27 cellular contexts compared by ENCODE assay signal in the genomic region with DNA sequence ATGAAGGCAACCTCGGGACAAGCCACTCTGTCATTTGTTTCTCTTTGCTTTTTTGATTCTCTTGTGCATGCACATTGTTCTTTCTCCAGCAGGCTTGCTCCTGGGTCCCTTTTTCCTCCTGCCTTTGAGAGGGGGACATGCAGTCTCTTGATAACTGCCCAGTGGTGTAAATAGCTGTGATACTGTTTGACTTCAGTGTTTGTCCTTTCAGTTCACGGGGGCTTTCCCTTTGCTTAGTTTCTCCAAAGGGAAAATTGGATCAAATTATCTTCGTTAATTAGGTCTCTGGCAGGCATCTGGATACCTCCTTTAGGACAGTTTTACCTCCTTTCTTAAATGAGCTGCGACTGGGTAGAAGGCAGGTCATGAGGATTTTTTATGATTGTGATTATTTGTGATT. TPM values are rescaled to one million over a fixed set of nuclear protein-coding genes. Genes with fewer than 3 reads are reported as not detected.
A peak's percentile ranks its signal among the peaks of the same experiment; 100 is the strongest.
DNase-seq lines count a peak whose midpoint lies in the region; ATAC-seq and TF ChIP-seq lines count a peak whose summit lies in the region.
"Had no signal": no experiment of that assay in that cellular context is flagged by ENCODE, and none has a peak within 500 bp of the region (broad histone marks: within the 10 kb centered on the region; RNA-seq: fewer than 3 reads in every experiment).

No MANE protein-coding gene starts in this region.

- H3F3A ChIP-seq in SK-N-SH (replicated peaks; ENCODE audit: insufficient read depth), result peaks cover 11% of the 10 kb centered on the region

- H3K9me3 ChIP-seq in SK-N-SH, result no peaks in the 10 kb centered on the region
- H3K9me3 ChIP-seq in HEK293 (ENCODE audit: control insufficient read depth, insufficient read depth, low read depth, low read length), result no peaks in the 10 kb centered on the region
- H3K9me3 ChIP-seq: BE2C, HAP-1, Peyer's patch had no signal

- no peak overlapping the region for H2AFZ ChIP-seq in SK-N-SH (ENCODE audit: low read depth)

- DNase-seq in SK-N-SH (peak; percentile 8), mesothelial cell of epicardium (ENCODE audit: low spot score in 2 of 2, unreplicated experiment in 2 of 2) (no peak), immature natural killer cell (no peak), nephron progenitor cell (no peak), NCI-H1092 (lab: John Stamatoyannopoulos, UW) (no peak)
- DNase-seq: 8988T; ACHN; BE2C; CD8-positive, alpha-beta memory T cell; DMS 273 treated with DMSO at 0.1 percent for 48 hours; DMS79; EL; GOT3; IMR-90; NCI-H1105; NCI-H1436 treated with DMSO at 0.1 percent for 48 hours; NCI-H187 treated with DMSO at 0.1 percent for 48 hours; NCI-H446 treated with DMSO at 0.1 percent for 48 hours; NCI-H526; OCI-M1; Peyer's patch had no signal

- H3K27ac Mint-ChIP-seq in mesothelial cell of epicardium (peak overlapping the region; percentile 15), immature natural killer cell (no peak overlapping the region), nephron progenitor cell (no peak overlapping the region)

- H3K9me2 ChIP-seq in SK-N-SH, result no peaks in the 10 kb centered on the region

- peaks cover 19% of the 10 kb centered on the region for H3K79me2 ChIP-seq in SK-N-SH (ENCODE audit: insufficient read depth)

- H3K4me2 ChIP-seq in SK-N-SH, result 0 out of 2 replicates have a peak overlapping the region, but pooled peaks have one; percentile 10
- H3K4me2 ChIP-seq: KMS-11 had no signal

- H3K4me3 ChIP-seq in SK-N-SH (ENCODE audit: low read depth in 2 of 2, low read length in 1 of 2), result no peak overlapping the region
- H3K4me3 ChIP-seq in HEK293 (ENCODE audit: low read depth, low read length), result no peak overlapping the region
- H3K4me3 ChIP-seq: HAP-1, Peyer's patch had no signal

- H3K27ac ChIP-seq in SK-N-SH (ENCODE audit: low read depth in 2 of 2, low read length in 1 of 2) (peak overlapping the region in 1 of 2 experiments; percentile 43; a peak in 2 of 4 replicates), HEK293 (ENCODE audit: extremely low read depth, low read depth, low read length) (no peak overlapping the region), VCaP (peak overlapping the region; percentile 68)
- H3K27ac ChIP-seq: KMS-11, Peyer's patch had no signal

- H3K4me1 ChIP-seq in SK-N-SH (ENCODE audit: control insufficient read depth in 1 of 2, insufficient read depth in 2 of 2, low read depth in 1 of 2, low read length in 1 of 2) (peaks cover 7 to 9% of the 10 kb centered on the region in 2 experiments; a peak in 2 of 4 replicates), HEK293 (ENCODE audit: control insufficient read depth, insufficient read depth, low read length) (0 out of 2 replicates have a peak, but pooled peaks cover 4% of the 10 kb centered on the region)
- H3K4me1 ChIP-seq: Peyer's patch had no signal

- CTCF ChIA-PET in SK-N-SH (lab: Yijun Ruan, JAX) (interaction anchor here (1.1 kb wide), 1 partner anchor 37 kb away, joined by 4 read pairs; no protein-coding TSS in a partner anchor), HEK293 (lab: Yijun Ruan, JAX) (interaction anchor here (1.0 kb wide), 1 partner anchor 11 kb away, joined by 3 read pairs; no protein-coding TSS in a partner anchor)

- 68% methylated on average over 4 of the region's 4 CpGs for WGBS in SK-N-SH (ENCODE audit: low lambda C conversion rate)

- H3K4me3 Mint-ChIP-seq in mesothelial cell of epicardium, result no peak overlapping the region
- no peak overlapping the region for H3K4me3 Mint-ChIP-seq in immature natural killer cell
- H3K4me3 Mint-ChIP-seq in nephron progenitor cell, result no peak overlapping the region
- H3K4me3 Mint-ChIP-seq: CD14-positive monocyte; CD8-positive, alpha-beta memory T cell had no signal

- H3K9ac ChIP-seq in SK-N-SH, result no peak overlapping the region
- H3K9ac ChIP-seq: KMS-11 had no signal

- ATAC-seq in SK-N-SH treated with all-trans-retinoic acid at 6 μM for 48 hours, result no peak

- POLR2A ChIA-PET in SK-N-SH (lab: Yijun Ruan, JAX), result no interaction called here
- POLR2A ChIA-PET in HEK293 (lab: Yijun Ruan, JAX), result no interaction called here

- H3K9me3 Mint-ChIP-seq in mesothelial cell of epicardium (no peaks in the 10 kb centered on the region), immature natural killer cell (no peaks in the 10 kb centered on the region), nephron progenitor cell (peaks cover 4% of the 10 kb centered on the region)
- H3K9me3 Mint-ChIP-seq: CD8-positive, alpha-beta memory T cell had no signal

- peaks cover 8% of the 10 kb centered on the region for H3K4me1 Mint-ChIP-seq in mesothelial cell of epicardium
- peaks cover 6 to 11% of the 10 kb centered on the region in 2 donors for H3K4me1 Mint-ChIP-seq in immature natural killer cell
- no peaks in the 10 kb centered on the region for H3K4me1 Mint-ChIP-seq in nephron progenitor cell
- H3K4me1 Mint-ChIP-seq: CD14-positive monocyte had no signal

- no peaks in the 10 kb centered on the region for H3K27me3 ChIP-seq in SK-N-SH (ENCODE audit: insufficient read depth)
- H3K27me3 ChIP-seq: BE2C, Peyer's patch had no signal

- H3K27me3 Mint-ChIP-seq in mesothelial cell of epicardium (ENCODE audit: low read depth) (no peaks in the 10 kb centered on the region), immature natural killer cell (ENCODE audit: low read depth in 3 of 3) (peaks cover 0 to 2% (median 0%) of the 10 kb centered on the region in 3 donors), nephron progenitor cell (ENCODE audit: low read depth, poor library complexity) (no peaks in the 10 kb centered on the region)
- H3K27me3 Mint-ChIP-seq: CD8-positive, alpha-beta memory T cell had no signal

- no peak for TF ChIP-seq RAD21 in SK-N-SH (IDR thresholded peaks at IDR 0.05; ENCODE audit: low read length)

- peaks cover 11% of the 10 kb centered on the region; the same call in 1 of the 2 replicates for H4K20me1 ChIP-seq in SK-N-SH (ENCODE audit: insufficient read depth)

- TF ChIP-seq EP300 in SK-N-SH (IDR thresholded peaks at IDR 0.05; ENCODE audit: borderline replicate concordance in 1 of 2, low read depth in 1 of 2, low read length in 1 of 2), result no peak

- H3K36me3 ChIP-seq in SK-N-SH (replicated peaks in 1 of 2; ENCODE audit: control insufficient read depth in 1 of 2, insufficient read depth in 2 of 2, low read length in 1 of 2), result peaks cover 47 to 57% of the 10 kb centered on the region in 2 experiments
- H3K36me3 ChIP-seq in HEK293 (ENCODE audit: control insufficient read depth in 2 of 2, insufficient read depth in 1 of 2, low read length in 2 of 2), result peaks cover 0 to 71% of the 10 kb centered on the region in 2 experiments; a peak in 2 of 3 replicates

- H3K36me3 Mint-ChIP-seq in mesothelial cell of epicardium (peaks cover 40% of the 10 kb centered on the region), immature natural killer cell (peaks cover 19 to 44% (median 21%) of the 10 kb centered on the region in 3 donors), nephron progenitor cell (ENCODE audit: low read depth) (peaks cover 55% of the 10 kb centered on the region)

- no peak for TF ChIP-seq CTCF in SK-N-SH (IDR thresholded peaks at IDR 0.05)
- TF ChIP-seq CTCF in HEK293 (tag by site-specific recombination; IDR thresholded peaks at IDR 0.05), result no peak
- no peak for TF ChIP-seq CTCF in VCaP (conservative IDR thresholded peaks at IDR 0.05)
- no peak for TF ChIP-seq CTCF in mesothelial cell of epicardium (IDR thresholded peaks at IDR 0.05; ENCODE audit: unreplicated experiment)
- no peak for TF ChIP-seq CTCF in nephron progenitor cell (IDR thresholded peaks at IDR 0.05)

TF ChIP-seq in SK-N-SH, 30 proteins besides CTCF, POLR2A, EP300 and RAD21:
- TF ChIP-seq MXI1 (IDR thresholded peaks at IDR 0.05; ENCODE audit: low read depth, low read length) (no peak), GABPA (IDR thresholded peaks at IDR 0.05; ENCODE audit: low read depth) (no peak), TEAD4 (IDR thresholded peaks at IDR 0.05; ENCODE audit: borderline replicate concordance, insufficient read depth) (no peak), SIN3A (IDR thresholded peaks at IDR 0.05; ENCODE audit: borderline replicate concordance, low read depth, low read length) (no peak)

TF ChIP-seq in SK-N-SH treated with all-trans-retinoic acid at 6 μM for 48 hours, 23 proteins besides CTCF, POLR2A, EP300 and RAD21 (continues in another document):
- TF ChIP-seq SNAI2 (CRISPR knock-in tag; IDR thresholded peaks at IDR 0.05) (no peak), PPARA (CRISPR knock-in tag; IDR thresholded peaks at IDR 0.05; ENCODE audit: borderline replicate concordance) (no peak), ARNTL (CRISPR knock-in tag; IDR thresholded peaks at IDR 0.05; ENCODE audit: borderline replicate concordance, low read depth) (no peak)

TF ChIP-seq in HEK293, 187 proteins besides CTCF, POLR2A, EP300 and RAD21:
- TF ChIP-seq BCL11B (tag by site-specific recombination; IDR thresholded peaks at IDR 0.05; ENCODE audit: low read depth) (no peak), ZNF239 (tag by site-specific recombination; IDR thresholded peaks at IDR 0.05) (no peak), ZNF530 (tag by site-specific recombination; IDR thresholded peaks at IDR 0.05; ENCODE audit: low read depth) (no peak), ZNF660 (tag by site-specific recombination; IDR thresholded peaks at IDR 0.05) (no peak), ZNF692 (tag by site-specific recombination; IDR thresholded peaks at IDR 0.05) (no peak), ZNF292 (tag by site-specific recombination; IDR thresholded peaks at IDR 0.05; ENCODE audit: borderline replicate concordance, low read depth) (no peak), ZBTB20 (tag by site-specific recombination; IDR thresholded peaks at IDR 0.05) (peak; percentile 63; the same call in 1 of the 2 replicates), PRDM1 (tag by site-specific recombination; IDR thresholded peaks at IDR 0.05) (peak; percentile 16; the same call in 1 of the 2 replicates), ZNF670 (tag by site-specific recombination; IDR thresholded peaks at IDR 0.05; ENCODE audit: low read depth) (no peak)
TF ChIP-seq in HEK293: peak in this region for 2.

RNA-seq across cellular contexts. Expression of gene RALGAPB, which starts 41.5 kb away (rescaled TPM):
- 10.8 and 14.7 TPM in 2 replicates for polyA plus RNA-seq in SK-N-SH (2012; rRNA removed)
- polyA plus RNA-seq in SK-N-SH (2012; cell fraction: cytosol; rRNA removed), result 10.9 and 11.0 TPM in 2 replicates
- 23.1 and 48.0 TPM in 2 replicates for polyA plus RNA-seq in SK-N-SH (2012; cell fraction: nucleus; rRNA removed)
- total RNA-seq in mesothelial cell of epicardium, result 42.2 to 45.4 TPM (median 43.5 TPM) in 3 replicates
- polyA plus RNA-seq in immature natural killer cell, result 10 to 100 TPM in 2 of 3 donors, 1 to 10 TPM in 1; 7.5 to 16.7 (median 14.7) TPM
